ENCODE assay signal across 1 cellular context in genomic region chr15:64656508-64656907, GRCh38.
TF ChIP-seq lines count a peak whose summit lies in the region.

No MANE protein-coding gene starts in this region.

TF ChIP-seq in HepG2, 621 proteins besides CTCF, POLR2A, EP300 and RAD21 (continued from another document):
- 0 out of 2 replicates have a peak, but pooled peaks have one; percentile 31 for TF ChIP-seq ZNF512 (CRISPR knock-in tag; IDR thresholded peaks at IDR 0.05)
- no peak for TF ChIP-seq ATF7 (IDR thresholded peaks at IDR 0.05)
- TF ChIP-seq ATF7 (CRISPR knock-in tag; IDR thresholded peaks at IDR 0.05), result no peak
- no peak for TF ChIP-seq U2AF2 (IDR thresholded peaks at IDR 0.05; ENCODE audit: low read depth, low read length)
- TF ChIP-seq ESRRA (CRISPR knock-in tag; IDR thresholded peaks at IDR 0.05; ENCODE audit: low read depth), result no peak
- no peak for TF ChIP-seq DNMT3B (CRISPR knock-in tag; conservative IDR thresholded peaks at IDR 0.05)
- no peak for TF ChIP-seq KLF12 (CRISPR knock-in tag; IDR thresholded peaks at IDR 0.05; ENCODE audit: borderline replicate concordance)
- TF ChIP-seq E2F1 (CRISPR knock-in tag; IDR thresholded peaks at IDR 0.05), result no peak
- TF ChIP-seq HOXA3 (CRISPR knock-in tag; IDR thresholded peaks at IDR 0.05), result no peak
TF ChIP-seq in HepG2: peak in this region for 1.
